7 cellular contexts compared by ENCODE assay signal in genomic region chr1:162182090-162182489, GRCh38.
"Had no signal": no experiment of that assay in that cellular context is flagged by ENCODE, and none has a peak within 500 bp of the region (broad histone marks: within the 10 kb centered on the region; RNA-seq: fewer than 3 reads in every experiment).

No MANE protein-coding gene starts in this region.

- DNase-seq: IMR-90, KBM-7, KG1 had no signal

- H3K27ac ChIP-seq: HL-60 had no signal

- FAIRE-seq: HepG2, HTR-8/SVneo, K562 had no signal

- H3K4me3 ChIP-seq: K562 had no signal

- ATAC-seq: HepG2, K562 had no signal
